Comparison of ENCODE assay signal across 8 cellular contexts in the genomic region with DNA sequence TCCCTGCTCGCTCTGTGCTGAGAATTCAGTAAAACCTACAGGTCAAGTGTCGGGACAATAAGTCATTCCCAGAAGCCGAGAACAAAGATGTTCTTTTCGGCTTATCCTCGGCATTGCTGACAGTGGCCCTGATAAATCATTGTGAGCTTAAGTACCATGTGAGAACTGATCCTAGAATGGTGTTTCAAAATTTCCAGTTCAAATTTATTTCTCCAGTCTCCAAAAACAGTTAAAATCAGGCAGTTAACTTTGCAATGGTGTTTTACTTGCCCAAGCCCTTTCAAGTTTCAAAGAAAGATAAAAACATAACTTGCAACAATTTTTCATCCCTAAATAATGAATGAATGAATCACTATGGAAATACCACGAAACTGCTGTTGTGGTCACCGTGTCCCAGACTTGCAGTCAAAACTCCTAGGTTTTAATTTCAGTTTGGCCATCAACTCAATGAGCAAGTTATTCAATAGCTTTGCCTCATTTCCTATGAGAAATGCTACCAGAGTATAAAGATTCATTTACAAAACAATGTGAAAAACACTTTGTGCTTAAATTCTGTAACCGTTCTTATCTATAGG. TPM values are rescaled to one million over a fixed set of nuclear protein-coding genes. Genes with fewer than 3 reads are reported as not detected.
A peak's percentile ranks its signal among the peaks of the same experiment; 100 is the strongest.
DNase-seq lines count a peak whose midpoint lies in the region; ATAC-seq and TF ChIP-seq lines count a peak whose summit lies in the region.
"Had no signal": no experiment of that assay in that cellular context is flagged by ENCODE, and none has a peak within 500 bp of the region (broad histone marks: within the 10 kb centered on the region; RNA-seq: fewer than 3 reads in every experiment).

No MANE protein-coding gene starts in this region.

- no TSS peak for BruUV-seq in IMR-90 (replicated peaks; lab: Mats Ljungman, UMichigan)

- H3K4me3 ChIP-seq in IMR-90 (ENCODE audit: insufficient read depth, low read depth, low read length) (no peak overlapping the region), neural cell (ENCODE audit: low read length) (peak overlapping the region; percentile 84), body of pancreas (no peak overlapping the region)

- WGBS in IMR-90 (ENCODE audit: extremely low coverage in 2 of 2, insufficient read length in 1 of 2), 2 experiments: no CpG with 5 or more reads among the region's 8 CpGs
- WGBS in body of pancreas, 2 donors: 82 to 88% methylated on average over 8 of the region's 8 CpGs

- no peak for TF ChIP-seq EP300 in neural cell (conservative IDR thresholded peaks at IDR 0.05; ENCODE audit: poor library complexity, severe bottlenecking)

- H3K27ac ChIP-seq in IMR-90 (ENCODE audit: insufficient read depth, low read length) (no peak overlapping the region), neural cell (ENCODE audit: low read length) (no peak overlapping the region), body of pancreas (no peak overlapping the region)

- peaks cover 17 to 70% of the 10 kb centered on the region in 2 experiments for H3K79me1 ChIP-seq in IMR-90 (ENCODE audit: low read depth in 1 of 2, low read length in 2 of 2)

- H4K5ac ChIP-seq in IMR-90 (ENCODE audit: low read depth, low read length): no peak overlapping the region

- no peak overlapping the region for H4K91ac ChIP-seq in IMR-90 (ENCODE audit: insufficient read depth, low read depth, low read length)

- H2AK5ac ChIP-seq in IMR-90 (ENCODE audit: low read depth, low read length): no peak overlapping the region

- peak overlapping the region; percentile 22; the same call in 1 of the 2 replicates for H3K4me2 ChIP-seq in IMR-90 (ENCODE audit: low read depth, low read length)
- H3K4me2 ChIP-seq in neural cell (ENCODE audit: low read length): no peak overlapping the region

- H3K14ac ChIP-seq in IMR-90 (replicated peaks; ENCODE audit: low read depth, low read length): no peak overlapping the region

- H3K18ac ChIP-seq in IMR-90 (ENCODE audit: low read depth, low read length): no peak overlapping the region

- no peak overlapping the region for H3K4ac ChIP-seq in IMR-90 (ENCODE audit: low read depth, low read length)

- no peaks in the 10 kb centered on the region for H3K9me2 ChIP-seq in neural cell (ENCODE audit: insufficient read depth, low read length)

- POLR2A ChIA-PET in IMR-90 (lab: Charles Lee; ENCODE audit: unreplicated experiment): interaction anchor here (0.6 kb wide), 1 partner anchor 376 kb away, joined by 5 read pairs; no protein-coding TSS in a partner anchor

- H2AK9ac ChIP-seq in IMR-90 (replicated peaks; ENCODE audit: low read depth, low read length, poor library complexity): no peak overlapping the region

- peaks cover 45% of the 10 kb centered on the region for H3K79me2 ChIP-seq in neural cell (replicated peaks; ENCODE audit: insufficient read depth, low read length)

- ATAC-seq in IMR-90 (ENCODE audit: low read depth) (no peak), HG02642 (IDR thresholded peaks at IDR 0.05; ENCODE audit: poor library complexity, unreplicated experiment) (no peak), body of pancreas (no peak)

- dilution Hi-C loops in IMR-90 (cut with HindIII; ENCODE audit: low sequenced_read_pairs, unreplicated experiment): no loop called here

- CTCF ChIA-PET in IMR-90 (lab: Yijun Ruan, JAX): no interaction called here

- H3F3A ChIP-seq in neural cell (ENCODE audit: insufficient read depth, low read length, poor library complexity, severe bottlenecking): no peaks in the 10 kb centered on the region

- H3K23ac ChIP-seq in IMR-90 (ENCODE audit: low read depth, low read length): peak overlapping the region; percentile 68

- no peak overlapping the region for H3K9ac ChIP-seq in IMR-90 (ENCODE audit: low read depth, low read length)
- no peak overlapping the region for H3K9ac ChIP-seq in neural cell (ENCODE audit: low read length)

- TF ChIP-seq RAD21 in IMR-90 (IDR thresholded peaks at IDR 0.05; ENCODE audit: low read length) (no peak), neural cell (conservative IDR thresholded peaks at IDR 0.05) (no peak)

- intact Hi-C loops in IMR-90 (cut with micrococcal nuclease) (loop anchor here (5.0 kb wide), 1 partner anchor 41 kb away; no protein-coding TSS in a partner anchor), body of pancreas (cut with DNase I) (no loop called here)

- no peak overlapping the region for H2BK15ac ChIP-seq in IMR-90 (ENCODE audit: low read depth, low read length)

- H3K4me1 ChIP-seq in IMR-90 (ENCODE audit: control insufficient read depth, insufficient read depth, low read length) (peaks cover 9% of the 10 kb centered on the region), body of pancreas (peaks cover 46% of the 10 kb centered on the region)

- no peak overlapping the region for H2BK120ac ChIP-seq in IMR-90 (ENCODE audit: low read depth, low read length)

- H4K8ac ChIP-seq in IMR-90 (ENCODE audit: low read depth in 2 of 2, low read length in 2 of 2): no peak overlapping the region

- H3K9me1 ChIP-seq in IMR-90 (ENCODE audit: insufficient read depth, low read length): peaks cover 14% of the 10 kb centered on the region

- H2BK5ac ChIP-seq in IMR-90 (ENCODE audit: low read depth, low read length, poor library complexity, severe bottlenecking): no peak overlapping the region

- H2BK20ac ChIP-seq in IMR-90 (ENCODE audit: low read depth, low read length): no peak overlapping the region

- in situ Hi-C loops in IMR-90 (cut with MboI; ENCODE audit: low sequenced_read_pairs): loop anchor here (10.0 to 25.0 kb wide), 4 partner anchors 123 to 1641 kb away; a partner anchor contains a TSS

- no peaks in the 10 kb centered on the region for H3K27me3 ChIP-seq in IMR-90 (ENCODE audit: control insufficient read depth, insufficient read depth, low read length)
- no peaks in the 10 kb centered on the region for H3K27me3 ChIP-seq in neural cell (ENCODE audit: insufficient read depth, low read depth, low read length)
- no peaks in the 10 kb centered on the region for H3K27me3 ChIP-seq in body of pancreas

- no peak overlapping the region for H2AFZ ChIP-seq in IMR-90 (replicated peaks; ENCODE audit: low read length, poor library complexity)
- H2AFZ ChIP-seq in neural cell (ENCODE audit: low read depth, low read length): no peak overlapping the region

- DNase-seq in IMR-90: peak; percentile 78
- peak; percentile 62 for DNase-seq in astrocyte of the hippocampus (ENCODE audit: low read depth, low spot score)
- DNase-seq in DMS79 treated with DMSO at 0.1 percent for 48 hours (lab: John Stamatoyannopoulos, UW): no peak
- no peak for DNase-seq in body of pancreas
- DNase-seq: activated CD4-positive, alpha-beta T cell treated with anti-CD3 and anti-CD28 coated beads, Interleukin-2, amount 50 U/mL, for 48 hours; NCI-H510A had no signal

- H3K36me3 ChIP-seq in IMR-90 (ENCODE audit: control insufficient read depth, insufficient read depth, low read length): peaks cover 31% of the 10 kb centered on the region
- peaks cover 16% of the 10 kb centered on the region for H3K36me3 ChIP-seq in neural cell (ENCODE audit: insufficient read depth, low read length)
- peaks cover 0 to 12% of the 10 kb centered on the region in 2 donors for H3K36me3 ChIP-seq in body of pancreas (replicated peaks in 1 of 2; ENCODE audit: insufficient read depth in 1 of 2, low read depth in 2 of 2)

- peaks cover 49% of the 10 kb centered on the region for H4K20me1 ChIP-seq in IMR-90 (ENCODE audit: insufficient read depth, low read length)
- no peaks in the 10 kb centered on the region for H4K20me1 ChIP-seq in neural cell (ENCODE audit: insufficient read depth)

- TF ChIP-seq POLR2A in IMR-90 (IDR thresholded peaks at IDR 0.05; ENCODE audit: low read depth, low read length): no peak
- TF ChIP-seq POLR2A in body of pancreas (IDR thresholded peaks at IDR 0.05): no peak

- H3K9me3 ChIP-seq in IMR-90 (ENCODE audit: control insufficient read depth, insufficient read depth, low read length) (no peaks in the 10 kb centered on the region), neural cell (ENCODE audit: low read length) (no peaks in the 10 kb centered on the region), body of pancreas (no peaks in the 10 kb centered on the region)

- no peak overlapping the region; the same call in 1 of the 2 replicates for H3K56ac ChIP-seq in IMR-90 (ENCODE audit: extremely low read depth, insufficient read depth, low read length)

- TF ChIP-seq CTCF in IMR-90 (conservative IDR thresholded peaks at IDR 0.05; ENCODE audit: low read depth, low read length) (no peak), neural cell (IDR thresholded peaks at IDR 0.05; ENCODE audit: poor library complexity, severe bottlenecking) (no peak), body of pancreas (IDR thresholded peaks at IDR 0.05) (no peak)

RNA-seq across cellular contexts. Expression of a gene that starts 4.3 kb away (rescaled TPM):
- total RNA-seq in IMR-90 (2012; rRNA removed) (3.8 and 12.2 TPM in 2 replicates), body of pancreas (10 to 100 TPM; 16.2 to 16.6 TPM)
- polyA plus RNA-seq in IMR-90 (2012; rRNA removed) (34.5 and 42.6 TPM in 2 replicates), neural cell (133 and 136 TPM in 2 replicates)
- 9.0 and 19.1 TPM in 2 replicates for polyA plus RNA-seq in IMR-90 (2012; cell fraction: cytosol; rRNA removed)
- polyA plus RNA-seq in IMR-90 (2012; cell fraction: nucleus; rRNA removed; ENCODE audit: low replicate concordance): 1.8 and 10.5 TPM in 2 replicates
- 37.3 and 44.1 TPM in 2 replicates for polyA minus RNA-seq in neural cell

RNA-seq across cellular contexts. Expression of a gene that starts 8.6 kb away (rescaled TPM):
- total RNA-seq in IMR-90 (2012; rRNA removed) (not detected in 2 replicates), body of pancreas (not detected)
- polyA plus RNA-seq in IMR-90 (2012; rRNA removed) (not detected in 2 replicates), neural cell (not detected in 2 replicates)
- polyA plus RNA-seq in IMR-90 (2012; cell fraction: cytosol; rRNA removed): not detected in 2 replicates
- 0.02 TPM in 1 of 2 replicates, not detected in the other for polyA plus RNA-seq in IMR-90 (2012; cell fraction: nucleus; rRNA removed; ENCODE audit: low replicate concordance)
- not detected in 2 replicates for polyA minus RNA-seq in neural cell

RNA-seq across cellular contexts. Expression of a gene that starts 14.8 kb away (rescaled TPM):
- total RNA-seq in IMR-90 (2012; rRNA removed): 41.9 and 80.8 TPM in 2 replicates
- 18.0 and 24.8 TPM in 2 replicates for polyA plus RNA-seq in IMR-90 (2012; rRNA removed)
- polyA plus RNA-seq in IMR-90 (2012; cell fraction: cytosol; rRNA removed): 3.3 and 4.8 TPM in 2 replicates
- 1.4 and 8.0 TPM in 2 replicates for polyA plus RNA-seq in IMR-90 (2012; cell fraction: nucleus; rRNA removed; ENCODE audit: low replicate concordance)
- polyA plus RNA-seq in neural cell: 38.5 and 50.5 TPM in 2 replicates
- 36.1 and 38.5 TPM in 2 replicates for polyA minus RNA-seq in neural cell
- 10 to 100 TPM; 20.8 to 29.3 TPM for total RNA-seq in body of pancreas

RNA-seq across cellular contexts. Expression of a gene that starts 20.8 kb away (rescaled TPM):
- total RNA-seq in IMR-90 (2012; rRNA removed) (43.6 and 46.1 TPM in 2 replicates), body of pancreas (10 to 100 TPM; 54.1 to 89.8 TPM)
- polyA plus RNA-seq in IMR-90 (2012; rRNA removed) (82.8 and 88.5 TPM in 2 replicates), neural cell (0.31 and 0.78 TPM in 2 replicates)
- polyA plus RNA-seq in IMR-90 (2012; cell fraction: cytosol; rRNA removed): 78.1 and 134 TPM in 2 replicates
- 37.6 and 39.3 TPM in 2 replicates for polyA plus RNA-seq in IMR-90 (2012; cell fraction: nucleus; rRNA removed; ENCODE audit: low replicate concordance)
- not detected in 2 replicates for polyA minus RNA-seq in neural cell

RNA-seq across cellular contexts. Expression of a gene that starts 46.8 kb away (rescaled TPM):
- total RNA-seq in IMR-90 (2012; rRNA removed) (82.2 and 94.1 TPM in 2 replicates), body of pancreas (10 to 100 TPM; 35.9 to 45.9 TPM)
- polyA plus RNA-seq in IMR-90 (2012; rRNA removed) (85.7 and 88.9 TPM in 2 replicates), neural cell (88.7 and 104 TPM in 2 replicates)
- polyA plus RNA-seq in IMR-90 (2012; cell fraction: cytosol; rRNA removed): 41.7 and 69.9 TPM in 2 replicates
- 137 and 278 TPM in 2 replicates for polyA plus RNA-seq in IMR-90 (2012; cell fraction: nucleus; rRNA removed; ENCODE audit: low replicate concordance)
- 51.4 and 57.7 TPM in 2 replicates for polyA minus RNA-seq in neural cell

Comparison
In these comparisons a context has a peak if more than half of its experiments do, and no peak if none do; other contexts are left out.
1. DNase-seq: peak in IMR-90 (single experiment) and astrocyte of the hippocampus (single experiment); none in DMS79 treated with DMSO at 0.1 percent for 48 hours (single experiment) and body of pancreas (0 of 4).